12 cellular contexts compared by ENCODE assay signal in the genomic region with DNA sequence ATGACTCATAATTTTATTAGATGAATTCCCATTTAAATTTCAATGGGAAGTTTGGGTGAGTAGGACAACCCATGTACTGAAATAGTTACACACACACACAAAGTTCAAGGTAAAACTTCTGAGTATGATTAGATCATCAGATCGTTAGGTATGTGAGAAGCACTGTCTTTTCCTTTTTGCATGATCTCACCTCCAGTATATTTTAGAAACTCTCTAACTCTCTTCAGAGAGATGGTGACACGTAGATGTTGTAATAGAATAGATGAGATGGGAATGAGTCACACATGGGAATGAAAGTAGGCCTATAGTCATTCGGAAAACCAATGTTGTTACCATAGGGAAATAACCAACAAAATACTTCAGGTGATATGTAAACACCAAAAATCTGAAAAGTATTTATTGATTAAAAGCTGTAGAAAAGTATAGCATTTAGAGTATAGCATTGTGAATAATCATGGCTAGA.
DNase-seq lines count a peak whose midpoint lies in the region; ATAC-seq and TF ChIP-seq lines count a peak whose summit lies in the region.
"Had no signal": no experiment of that assay in that cellular context is flagged by ENCODE, and none has a peak within 500 bp of the region (broad histone marks: within the 10 kb centered on the region; RNA-seq: fewer than 3 reads in every experiment).

No MANE protein-coding gene starts in this region.

- peak; percentile 61 for DNase-seq in AG08396 (ENCODE audit: low spot score)
- peak; percentile 98 for DNase-seq in HCEC 1CT
- DNase-seq in iris pigment epithelial cell (ENCODE audit: low read depth): peak; percentile 97
- no peak for DNase-seq in COLO668 (lab: John Stamatoyannopoulos, UW; ENCODE audit: unreplicated experiment)
- no peak for DNase-seq in NK-92 (lab: John Stamatoyannopoulos, UW; ENCODE audit: unreplicated experiment)
- no peak for DNase-seq in NCI-H1417 treated with DMSO at 0.1 percent for 48 hours (lab: John Stamatoyannopoulos, UW)
- DNase-seq in NCI-H524 (lab: John Stamatoyannopoulos, UW): no peak
- DNase-seq: activated CD8-positive, alpha-beta memory T cell treated with anti-CD3 and anti-CD28 coated beads, Interleukin-2, amount 10 ng/mL, durations not matched to agents 7 days and 5 days; GF-D8; NCI-H446 treated with DMSO at 0.1 percent for 48 hours had no signal

- ATAC-seq in SK-N-SH treated with all-trans-retinoic acid at 6 μM for 48 hours: peak; percentile 41; the same call in 2 of the 3 replicates
- ATAC-seq: activated CD8-positive, alpha-beta memory T cell treated with anti-CD3 and anti-CD28 coated beads, Interleukin-2, amount 10 ng/mL, durations not matched to agents 7 days and 5 days; sciatic nerve had no signal

TF ChIP-seq in SK-N-SH treated with all-trans-retinoic acid at 6 μM for 48 hours, 23 proteins besides CTCF, POLR2A, EP300 and RAD21:
- TF ChIP-seq, protein P1, sequence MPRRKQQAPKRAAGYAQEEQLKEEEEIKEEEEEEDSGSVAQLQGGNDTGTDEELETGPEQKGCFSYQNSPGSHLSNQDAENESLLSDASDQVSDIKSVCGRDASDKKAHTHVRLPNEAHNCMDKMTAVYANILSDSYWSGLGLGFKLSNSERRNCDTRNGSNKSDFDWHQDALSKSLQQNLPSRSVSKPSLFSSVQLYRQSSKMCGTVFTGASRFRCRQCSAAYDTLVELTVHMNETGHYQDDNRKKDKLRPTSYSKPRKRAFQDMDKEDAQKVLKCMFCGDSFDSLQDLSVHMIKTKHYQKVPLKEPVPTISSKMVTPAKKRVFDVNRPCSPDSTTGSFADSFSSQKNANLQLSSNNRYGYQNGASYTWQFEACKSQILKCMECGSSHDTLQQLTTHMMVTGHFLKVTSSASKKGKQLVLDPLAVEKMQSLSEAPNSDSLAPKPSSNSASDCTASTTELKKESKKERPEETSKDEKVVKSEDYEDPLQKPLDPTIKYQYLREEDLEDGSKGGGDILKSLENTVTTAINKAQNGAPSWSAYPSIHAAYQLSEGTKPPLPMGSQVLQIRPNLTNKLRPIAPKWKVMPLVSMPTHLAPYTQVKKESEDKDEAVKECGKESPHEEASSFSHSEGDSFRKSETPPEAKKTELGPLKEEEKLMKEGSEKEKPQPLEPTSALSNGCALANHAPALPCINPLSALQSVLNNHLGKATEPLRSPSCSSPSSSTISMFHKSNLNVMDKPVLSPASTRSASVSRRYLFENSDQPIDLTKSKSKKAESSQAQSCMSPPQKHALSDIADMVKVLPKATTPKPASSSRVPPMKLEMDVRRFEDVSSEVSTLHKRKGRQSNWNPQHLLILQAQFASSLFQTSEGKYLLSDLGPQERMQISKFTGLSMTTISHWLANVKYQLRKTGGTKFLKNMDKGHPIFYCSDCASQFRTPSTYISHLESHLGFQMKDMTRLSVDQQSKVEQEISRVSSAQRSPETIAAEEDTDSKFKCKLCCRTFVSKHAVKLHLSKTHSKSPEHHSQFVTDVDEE (CRISPR knock-in tag; IDR thresholded peaks at IDR 0.05): no peak
- no peak for TF ChIP-seq ZFP3 (CRISPR knock-in tag; IDR thresholded peaks at IDR 0.05)

Comparison
In these comparisons a context has a peak if more than half of its experiments do, and no peak if none do; other contexts are left out.
1. DNase-seq: peak in AG08396 (single experiment), HCEC 1CT (single experiment) and iris pigment epithelial cell (single experiment); none in COLO668 (single experiment), NK-92 (single experiment), NCI-H1417 treated with DMSO at 0.1 percent for 48 hours (single experiment) and NCI-H524 (0 of 2).